ENCODE assay signal across 1 cellular context in the genomic region with DNA sequence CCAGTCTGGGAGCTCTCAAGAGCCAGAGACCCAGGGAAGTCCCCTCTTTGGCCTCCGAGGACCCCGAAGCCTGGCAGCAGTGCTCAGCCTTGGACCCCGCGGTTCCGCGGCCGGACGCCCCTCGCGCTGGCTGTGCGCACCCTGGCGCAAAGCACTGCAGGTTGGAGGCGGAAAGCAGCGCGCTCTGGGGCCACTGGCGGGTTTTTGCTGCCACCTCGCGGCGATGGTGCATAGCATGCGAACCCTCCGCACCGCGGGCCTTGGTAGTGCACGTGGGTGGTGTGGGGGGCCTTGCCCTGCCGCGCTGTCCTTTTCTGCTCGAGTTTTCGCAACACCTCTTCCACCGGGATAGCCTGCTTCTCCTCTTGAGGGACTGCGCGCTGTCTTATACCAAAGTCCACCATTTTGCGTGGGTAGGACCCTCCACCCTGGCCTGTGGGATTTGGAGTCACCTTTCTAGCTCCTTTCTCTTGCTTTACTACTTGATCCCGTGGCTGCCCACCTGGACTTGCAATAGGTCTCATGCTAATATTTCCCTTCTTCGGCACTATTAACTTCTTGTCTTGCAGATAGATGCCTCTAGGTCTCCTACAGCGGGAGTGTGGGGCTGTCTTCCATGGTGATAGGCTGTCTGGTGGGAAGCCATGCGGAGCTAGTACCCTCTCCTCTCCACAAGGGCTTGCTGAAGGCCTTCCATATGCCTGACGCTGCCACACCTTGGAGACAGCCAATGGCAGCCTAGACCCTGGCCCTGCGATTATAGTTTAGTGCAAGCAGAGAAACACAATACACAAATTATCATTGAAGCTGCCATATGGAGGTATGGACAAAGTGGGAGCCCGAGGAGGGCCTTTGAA.
A peak's percentile ranks its signal among the peaks of the same experiment; 100 is the strongest.
TF ChIP-seq lines count a peak whose summit lies in the region.

No MANE protein-coding gene starts in this region.

TF ChIP-seq in K562, 482 proteins besides CTCF, POLR2A, EP300 and RAD21 (continued from another document and continues in another):
- TF ChIP-seq, protein P1, sequence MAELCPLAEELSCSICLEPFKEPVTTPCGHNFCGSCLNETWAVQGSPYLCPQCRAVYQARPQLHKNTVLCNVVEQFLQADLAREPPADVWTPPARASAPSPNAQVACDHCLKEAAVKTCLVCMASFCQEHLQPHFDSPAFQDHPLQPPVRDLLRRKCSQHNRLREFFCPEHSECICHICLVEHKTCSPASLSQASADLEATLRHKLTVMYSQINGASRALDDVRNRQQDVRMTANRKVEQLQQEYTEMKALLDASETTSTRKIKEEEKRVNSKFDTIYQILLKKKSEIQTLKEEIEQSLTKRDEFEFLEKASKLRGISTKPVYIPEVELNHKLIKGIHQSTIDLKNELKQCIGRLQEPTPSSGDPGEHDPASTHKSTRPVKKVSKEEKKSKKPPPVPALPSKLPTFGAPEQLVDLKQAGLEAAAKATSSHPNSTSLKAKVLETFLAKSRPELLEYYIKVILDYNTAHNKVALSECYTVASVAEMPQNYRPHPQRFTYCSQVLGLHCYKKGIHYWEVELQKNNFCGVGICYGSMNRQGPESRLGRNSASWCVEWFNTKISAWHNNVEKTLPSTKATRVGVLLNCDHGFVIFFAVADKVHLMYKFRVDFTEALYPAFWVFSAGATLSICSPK (IDR thresholded peaks at IDR 0.05; ENCODE audit: borderline replicate concordance) = no peak
- TF ChIP-seq SPI1 (IDR thresholded peaks at IDR 0.05; ENCODE audit: borderline replicate concordance, low read depth, low read length) (no peak), CBFA2T3 (IDR thresholded peaks at IDR 0.05) (no peak), ZNF354B (CRISPR knock-in tag; IDR thresholded peaks at IDR 0.05) (no peak), TAL1 (IDR thresholded peaks at IDR 0.05) (no peak), NEUROD1 (IDR thresholded peaks at IDR 0.05; ENCODE audit: borderline replicate concordance, low read depth, low read length, partially characterized antibody) (no peak), NELFE (IDR thresholded peaks at IDR 0.05; ENCODE audit: insufficient read depth, insufficient read length) (no peak), KAT7 (CRISPR knock-in tag; IDR thresholded peaks at IDR 0.05; ENCODE audit: borderline replicate concordance) (no peak), SRF (CRISPR knock-in tag; IDR thresholded peaks at IDR 0.05) (no peak), ZFP36 (IDR thresholded peaks at IDR 0.05; ENCODE audit: low read depth, low read length, partially characterized antibody) (no peak), STAT5B (CRISPR knock-in tag; IDR thresholded peaks at IDR 0.05) (no peak), HNRNPUL1 (IDR thresholded peaks at IDR 0.05; ENCODE audit: low read length) (no peak), RHOXF2B (CRISPR knock-in tag; conservative IDR thresholded peaks at IDR 0.05) (no peak), TSC22D4 (tag; IDR thresholded peaks at IDR 0.05) (no peak), NR1H2 (CRISPR knock-in tag; IDR thresholded peaks at IDR 0.05) (no peak), ZNF668 (CRISPR knock-in tag; IDR thresholded peaks at IDR 0.05) (no peak), ZSCAN32 (CRISPR knock-in tag; IDR thresholded peaks at IDR 0.05) (no peak), TOE1 (IDR thresholded peaks at IDR 0.05; ENCODE audit: borderline replicate concordance) (no peak), TOE1 (CRISPR knock-in tag; IDR thresholded peaks at IDR 0.05; ENCODE audit: borderline replicate concordance, low read depth) (no peak), ZNF75A (CRISPR knock-in tag; IDR thresholded peaks at IDR 0.05) (no peak), CHD1 (IDR thresholded peaks at IDR 0.05; ENCODE audit: low read length) (no peak), MEF2D (tag; conservative IDR thresholded peaks at IDR 0.05; ENCODE audit: low read depth) (no peak), ZNF431 (CRISPR knock-in tag; IDR thresholded peaks at IDR 0.05) (no peak), DNMT1 (IDR thresholded peaks at IDR 0.05) (no peak), ZNF764 (CRISPR knock-in tag; IDR thresholded peaks at IDR 0.05; ENCODE audit: low read depth) (no peak), CC2D1A (IDR thresholded peaks at IDR 0.05) (no peak), E2F3 (CRISPR knock-in tag; IDR thresholded peaks at IDR 0.05) (no peak), MCM7 (IDR thresholded peaks at IDR 0.05) (no peak), CTBP1 (IDR thresholded peaks at IDR 0.05; ENCODE audit: borderline replicate concordance) (0 out of 2 replicates have a peak, but pooled peaks have one; percentile 15), CREM (IDR thresholded peaks at IDR 0.05; ENCODE audit: low read depth) (0 out of 2 replicates have a peak, but pooled peaks have one; percentile 27), NCOR1 (IDR thresholded peaks at IDR 0.05) (no peak), ELF2 (CRISPR knock-in tag; IDR thresholded peaks at IDR 0.05) (no peak), ARNT (IDR thresholded peaks at IDR 0.05) (no peak), PHF8 (IDR thresholded peaks at IDR 0.05; ENCODE audit: borderline replicate concordance, low read length) (no peak), MEIS2 (IDR thresholded peaks at IDR 0.05; ENCODE audit: partially characterized antibody) (no peak), ZNF263 (CRISPR knock-in tag; IDR thresholded peaks at IDR 0.05; ENCODE audit: borderline replicate concordance) (no peak), CREB1 (IDR thresholded peaks at IDR 0.05) (no peak), CREB1 (CRISPR knock-in tag; IDR thresholded peaks at IDR 0.05) (no peak), HEY1 (CRISPR knock-in tag; IDR thresholded peaks at IDR 0.05; ENCODE audit: borderline replicate concordance) (no peak)
- TF ChIP-seq, protein P2, sequence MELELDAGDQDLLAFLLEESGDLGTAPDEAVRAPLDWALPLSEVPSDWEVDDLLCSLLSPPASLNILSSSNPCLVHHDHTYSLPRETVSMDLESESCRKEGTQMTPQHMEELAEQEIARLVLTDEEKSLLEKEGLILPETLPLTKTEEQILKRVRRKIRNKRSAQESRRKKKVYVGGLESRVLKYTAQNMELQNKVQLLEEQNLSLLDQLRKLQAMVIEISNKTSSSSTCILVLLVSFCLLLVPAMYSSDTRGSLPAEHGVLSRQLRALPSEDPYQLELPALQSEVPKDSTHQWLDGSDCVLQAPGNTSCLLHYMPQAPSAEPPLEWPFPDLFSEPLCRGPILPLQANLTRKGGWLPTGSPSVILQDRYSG (tag; conservative IDR thresholded peaks at IDR 0.05; ENCODE audit: low read depth) = no peak
- TF ChIP-seq, protein P3, sequence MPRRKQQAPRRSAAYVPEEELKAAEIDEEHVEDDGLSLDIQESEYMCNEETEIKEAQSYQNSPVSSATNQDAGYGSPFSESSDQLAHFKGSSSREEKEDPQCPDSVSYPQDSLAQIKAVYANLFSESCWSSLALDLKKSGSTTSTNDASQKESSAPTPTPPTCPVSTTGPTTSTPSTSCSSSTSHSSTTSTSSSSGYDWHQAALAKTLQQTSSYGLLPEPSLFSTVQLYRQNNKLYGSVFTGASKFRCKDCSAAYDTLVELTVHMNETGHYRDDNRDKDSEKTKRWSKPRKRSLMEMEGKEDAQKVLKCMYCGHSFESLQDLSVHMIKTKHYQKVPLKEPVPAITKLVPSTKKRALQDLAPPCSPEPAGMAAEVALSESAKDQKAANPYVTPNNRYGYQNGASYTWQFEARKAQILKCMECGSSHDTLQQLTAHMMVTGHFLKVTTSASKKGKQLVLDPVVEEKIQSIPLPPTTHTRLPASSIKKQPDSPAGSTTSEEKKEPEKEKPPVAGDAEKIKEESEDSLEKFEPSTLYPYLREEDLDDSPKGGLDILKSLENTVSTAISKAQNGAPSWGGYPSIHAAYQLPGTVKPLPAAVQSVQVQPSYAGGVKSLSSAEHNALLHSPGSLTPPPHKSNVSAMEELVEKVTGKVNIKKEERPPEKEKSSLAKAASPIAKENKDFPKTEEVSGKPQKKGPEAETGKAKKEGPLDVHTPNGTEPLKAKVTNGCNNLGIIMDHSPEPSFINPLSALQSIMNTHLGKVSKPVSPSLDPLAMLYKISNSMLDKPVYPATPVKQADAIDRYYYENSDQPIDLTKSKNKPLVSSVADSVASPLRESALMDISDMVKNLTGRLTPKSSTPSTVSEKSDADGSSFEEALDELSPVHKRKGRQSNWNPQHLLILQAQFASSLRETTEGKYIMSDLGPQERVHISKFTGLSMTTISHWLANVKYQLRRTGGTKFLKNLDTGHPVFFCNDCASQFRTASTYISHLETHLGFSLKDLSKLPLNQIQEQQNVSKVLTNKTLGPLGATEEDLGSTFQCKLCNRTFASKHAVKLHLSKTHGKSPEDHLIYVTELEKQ (CRISPR knock-in tag; IDR thresholded peaks at IDR 0.05) = no peak
- TF ChIP-seq, protein P4, sequence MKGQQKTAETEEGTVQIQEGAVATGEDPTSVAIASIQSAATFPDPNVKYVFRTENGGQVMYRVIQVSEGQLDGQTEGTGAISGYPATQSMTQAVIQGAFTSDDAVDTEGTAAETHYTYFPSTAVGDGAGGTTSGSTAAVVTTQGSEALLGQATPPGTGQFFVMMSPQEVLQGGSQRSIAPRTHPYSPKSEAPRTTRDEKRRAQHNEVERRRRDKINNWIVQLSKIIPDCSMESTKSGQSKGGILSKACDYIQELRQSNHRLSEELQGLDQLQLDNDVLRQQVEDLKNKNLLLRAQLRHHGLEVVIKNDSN (CRISPR knock-in tag; IDR thresholded peaks at IDR 0.05) = 0 out of 2 replicates have a peak, but pooled peaks have one; percentile 12
- TF ChIP-seq, protein P5, sequence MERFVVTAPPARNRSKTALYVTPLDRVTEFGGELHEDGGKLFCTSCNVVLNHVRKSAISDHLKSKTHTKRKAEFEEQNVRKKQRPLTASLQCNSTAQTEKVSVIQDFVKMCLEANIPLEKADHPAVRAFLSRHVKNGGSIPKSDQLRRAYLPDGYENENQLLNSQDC (CRISPR knock-in tag; IDR thresholded peaks at IDR 0.05) = no peak
- TF ChIP-seq, protein P6, sequence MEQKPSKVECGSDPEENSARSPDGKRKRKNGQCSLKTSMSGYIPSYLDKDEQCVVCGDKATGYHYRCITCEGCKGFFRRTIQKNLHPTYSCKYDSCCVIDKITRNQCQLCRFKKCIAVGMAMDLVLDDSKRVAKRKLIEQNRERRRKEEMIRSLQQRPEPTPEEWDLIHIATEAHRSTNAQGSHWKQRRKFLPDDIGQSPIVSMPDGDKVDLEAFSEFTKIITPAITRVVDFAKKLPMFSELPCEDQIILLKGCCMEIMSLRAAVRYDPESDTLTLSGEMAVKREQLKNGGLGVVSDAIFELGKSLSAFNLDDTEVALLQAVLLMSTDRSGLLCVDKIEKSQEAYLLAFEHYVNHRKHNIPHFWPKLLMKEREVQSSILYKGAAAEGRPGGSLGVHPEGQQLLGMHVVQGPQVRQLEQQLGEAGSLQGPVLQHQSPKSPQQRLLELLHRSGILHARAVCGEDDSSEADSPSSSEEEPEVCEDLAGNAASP (IDR thresholded peaks at IDR 0.05) = no peak
- TF ChIP-seq, protein P7, sequence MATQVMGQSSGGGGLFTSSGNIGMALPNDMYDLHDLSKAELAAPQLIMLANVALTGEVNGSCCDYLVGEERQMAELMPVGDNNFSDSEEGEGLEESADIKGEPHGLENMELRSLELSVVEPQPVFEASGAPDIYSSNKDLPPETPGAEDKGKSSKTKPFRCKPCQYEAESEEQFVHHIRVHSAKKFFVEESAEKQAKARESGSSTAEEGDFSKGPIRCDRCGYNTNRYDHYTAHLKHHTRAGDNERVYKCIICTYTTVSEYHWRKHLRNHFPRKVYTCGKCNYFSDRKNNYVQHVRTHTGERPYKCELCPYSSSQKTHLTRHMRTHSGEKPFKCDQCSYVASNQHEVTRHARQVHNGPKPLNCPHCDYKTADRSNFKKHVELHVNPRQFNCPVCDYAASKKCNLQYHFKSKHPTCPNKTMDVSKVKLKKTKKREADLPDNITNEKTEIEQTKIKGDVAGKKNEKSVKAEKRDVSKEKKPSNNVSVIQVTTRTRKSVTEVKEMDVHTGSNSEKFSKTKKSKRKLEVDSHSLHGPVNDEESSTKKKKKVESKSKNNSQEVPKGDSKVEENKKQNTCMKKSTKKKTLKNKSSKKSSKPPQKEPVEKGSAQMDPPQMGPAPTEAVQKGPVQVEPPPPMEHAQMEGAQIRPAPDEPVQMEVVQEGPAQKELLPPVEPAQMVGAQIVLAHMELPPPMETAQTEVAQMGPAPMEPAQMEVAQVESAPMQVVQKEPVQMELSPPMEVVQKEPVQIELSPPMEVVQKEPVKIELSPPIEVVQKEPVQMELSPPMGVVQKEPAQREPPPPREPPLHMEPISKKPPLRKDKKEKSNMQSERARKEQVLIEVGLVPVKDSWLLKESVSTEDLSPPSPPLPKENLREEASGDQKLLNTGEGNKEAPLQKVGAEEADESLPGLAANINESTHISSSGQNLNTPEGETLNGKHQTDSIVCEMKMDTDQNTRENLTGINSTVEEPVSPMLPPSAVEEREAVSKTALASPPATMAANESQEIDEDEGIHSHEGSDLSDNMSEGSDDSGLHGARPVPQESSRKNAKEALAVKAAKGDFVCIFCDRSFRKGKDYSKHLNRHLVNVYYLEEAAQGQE (CRISPR knock-in tag; IDR thresholded peaks at IDR 0.05; ENCODE audit: low read depth) = no peak
- TF ChIP-seq, protein P8, sequence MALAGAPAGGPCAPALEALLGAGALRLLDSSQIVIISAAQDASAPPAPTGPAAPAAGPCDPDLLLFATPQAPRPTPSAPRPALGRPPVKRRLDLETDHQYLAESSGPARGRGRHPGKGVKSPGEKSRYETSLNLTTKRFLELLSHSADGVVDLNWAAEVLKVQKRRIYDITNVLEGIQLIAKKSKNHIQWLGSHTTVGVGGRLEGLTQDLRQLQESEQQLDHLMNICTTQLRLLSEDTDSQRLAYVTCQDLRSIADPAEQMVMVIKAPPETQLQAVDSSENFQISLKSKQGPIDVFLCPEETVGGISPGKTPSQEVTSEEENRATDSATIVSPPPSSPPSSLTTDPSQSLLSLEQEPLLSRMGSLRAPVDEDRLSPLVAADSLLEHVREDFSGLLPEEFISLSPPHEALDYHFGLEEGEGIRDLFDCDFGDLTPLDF (CRISPR knock-in tag; IDR thresholded peaks at IDR 0.05) = no peak
